In the genomic region with DNA sequence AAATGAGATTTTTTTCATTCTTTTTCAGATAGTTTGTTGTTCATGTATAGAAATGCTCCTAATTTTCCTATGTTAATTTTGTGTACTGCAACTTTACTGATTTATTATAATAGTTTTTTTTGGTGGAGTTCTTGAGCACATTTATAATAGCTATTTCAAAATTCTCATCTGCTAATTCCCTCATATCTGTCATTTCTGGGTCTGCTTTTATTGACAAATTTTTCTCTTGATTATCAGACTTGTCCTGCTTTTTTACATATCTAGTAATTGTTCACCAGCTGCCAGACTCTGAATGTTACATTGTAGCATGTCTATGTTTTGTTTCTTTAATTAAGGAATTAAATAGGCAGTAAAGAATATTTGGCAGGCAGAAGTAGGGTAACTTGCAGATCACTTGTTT, we compare ENCODE assay signal across 9 cellular contexts.
"Had no signal": no experiment of that assay in that cellular context is flagged by ENCODE, and none has a peak within 500 bp of the region (broad histone marks: within the 10 kb centered on the region; RNA-seq: fewer than 3 reads in every experiment).

No MANE protein-coding gene starts in this region.

- FAIRE-seq: H1, H54, HepG2 had no signal

- DNase-seq: H9, HCEC 1CT, HFFc6, KBM-7 had no signal

- H2AFZ ChIP-seq: GM23338 had no signal

- H3K4me3 ChIP-seq: GM23338 had no signal

- H3K4me2 ChIP-seq: GM23338 had no signal

- H3K27ac ChIP-seq: HL-60 had no signal
